1 cellular context compared by ENCODE assay signal in genomic region chr6:33490198-33490597, GRCh38.
TF ChIP-seq lines count a peak whose summit lies in the region.

No MANE protein-coding gene starts in this region.

TF ChIP-seq in GM12878, 131 proteins besides CTCF, POLR2A, EP300 and RAD21 (continued from another document):
- TF ChIP-seq CUX1 (IDR thresholded peaks at IDR 0.05; ENCODE audit: insufficient replicate concordance, low read depth, low read length): no peak
- no peak for TF ChIP-seq POLR2AphosphoS5 (IDR thresholded peaks at IDR 0.05; ENCODE audit: low read length)
TF ChIP-seq in GM12878: peak in this region for 4.
